In genomic region chr12:1474059-1474537, GRCh38 we compare ENCODE assay signal across 9 cellular contexts.
A peak's percentile ranks its signal among the peaks of the same experiment; 100 is the strongest.
DNase-seq lines count a peak whose midpoint lies in the region; ATAC-seq, FAIRE-seq and TF ChIP-seq lines count a peak whose summit lies in the region.
"Had no signal": no experiment of that assay in that cellular context is flagged by ENCODE, and none has a peak within 500 bp of the region (broad histone marks: within the 10 kb centered on the region; RNA-seq: fewer than 3 reads in every experiment).

No MANE protein-coding gene starts in this region.

- no peaks in the 10 kb centered on the region for H3K9me3 Mint-ChIP-seq in activated T-cell treated with anti-CD3 and anti-CD28 coated beads, Interleukin-2, amount 50 U/mL, for 72 hours

- H3K27ac Mint-ChIP-seq in activated T-cell treated with anti-CD3 and anti-CD28 coated beads, Interleukin-2, amount 50 U/mL, for 72 hours, result no peak overlapping the region

- no peak overlapping the region for H3K4me3 Mint-ChIP-seq in activated T-cell treated with anti-CD3 and anti-CD28 coated beads, Interleukin-2, amount 50 U/mL, for 72 hours

- FAIRE-seq in GM12892 (lab: Jason Lieb, UNC), result no peak

- H3K4me1 Mint-ChIP-seq in activated T-cell treated with anti-CD3 and anti-CD28 coated beads, Interleukin-2, amount 50 U/mL, for 72 hours (ENCODE audit: low read depth), result no peaks in the 10 kb centered on the region

- TF ChIP-seq POLR2A in GM12892 (IDR thresholded peaks at IDR 0.05; ENCODE audit: low read depth, low read length) (no peak), GM18505 (IDR thresholded peaks at IDR 0.05; ENCODE audit: borderline replicate concordance, extremely low read depth, insufficient read depth, insufficient read length) (no peak)

- TF ChIP-seq RAD21 in Ishikawa (IDR thresholded peaks at IDR 0.05; ENCODE audit: low read depth), result no peak

- DNase-seq in AML-193 (lab: John Stamatoyannopoulos, UW) (peak; percentile 41 to 46), islet precursor cell (peak; percentile 84), NCI-H2171 treated with DMSO at 0.1 percent for 48 hours (lab: John Stamatoyannopoulos, UW) (no peak), GM12892 (ENCODE audit: insufficient read length) (no peak)
- DNase-seq in activated T-cell treated with anti-CD3 and anti-CD28 coated beads, Interleukin-2, amount 50 U/mL, for 72 hours, result peak; percentile 44 to 50
- DNase-seq: upper lobe of left lung had no signal

- H3K36me3 Mint-ChIP-seq in activated T-cell treated with anti-CD3 and anti-CD28 coated beads, Interleukin-2, amount 50 U/mL, for 72 hours (ENCODE audit: insufficient read depth in 2 of 2), result no peaks in the 10 kb centered on the region

- ATAC-seq in activated T-cell treated with anti-CD3 and anti-CD28 coated beads, Interleukin-2, amount 50 U/mL, for 72 hours (replicated peaks in 1 of 2), result peak; percentile 91 to 92
- ATAC-seq in GM21737 (IDR thresholded peaks at IDR 0.05; ENCODE audit: unreplicated experiment) (no peak), GM18505 (IDR thresholded peaks at IDR 0.05; ENCODE audit: unreplicated experiment) (no peak)

- TF ChIP-seq EP300 in Ishikawa (IDR thresholded peaks at IDR 0.05; ENCODE audit: borderline replicate concordance), result no peak

- H3K27me3 Mint-ChIP-seq in activated T-cell treated with anti-CD3 and anti-CD28 coated beads, Interleukin-2, amount 50 U/mL, for 72 hours (ENCODE audit: low read depth), result no peaks in the 10 kb centered on the region

TF ChIP-seq in Ishikawa, 13 proteins besides CTCF, POLR2A, EP300 and RAD21:
- TF ChIP-seq ZBTB7A (IDR thresholded peaks at IDR 0.05; ENCODE audit: low read depth) (0 out of 2 replicates have a peak, but pooled peaks have one; percentile 23), CREB1 (IDR thresholded peaks at IDR 0.05; ENCODE audit: low read depth) (no peak), TCF12 (IDR thresholded peaks at IDR 0.05; ENCODE audit: low read depth) (no peak), MAX (IDR thresholded peaks at IDR 0.05) (no peak), EGR1 (IDR thresholded peaks at IDR 0.05) (no peak), NFIC (IDR thresholded peaks at IDR 0.05) (no peak)

Comparison
In these comparisons a context has a peak if more than half of its experiments do, and no peak if none do; other contexts are left out.
1. DNase-seq: peak in AML-193 (2 of 2), activated T-cell treated with anti-CD3 and anti-CD28 coated beads, Interleukin-2, amount 50 U/mL, for 72 hours (2 of 2) and islet precursor cell (single experiment); none in NCI-H2171 treated with DMSO at 0.1 percent for 48 hours (single experiment) and GM12892 (single experiment).
2. ATAC-seq: peak in activated T-cell treated with anti-CD3 and anti-CD28 coated beads, Interleukin-2, amount 50 U/mL, for 72 hours (2 of 2); none in GM21737 (single experiment) and GM18505 (single experiment).